In genomic region chr22:29258407-29259252, GRCh38 we compare ENCODE assay signal across 18 cellular contexts. TPM values are rescaled to one million over a fixed set of nuclear protein-coding genes. Genes with fewer than 3 reads are reported as not detected.
DNase-seq lines count a peak whose midpoint lies in the region; ATAC-seq and TF ChIP-seq lines count a peak whose summit lies in the region.
"Had no signal": no experiment of that assay in that cellular context is flagged by ENCODE, and none has a peak within 500 bp of the region (broad histone marks: within the 10 kb centered on the region; RNA-seq: fewer than 3 reads in every experiment).

No MANE protein-coding gene starts in this region.

- H3K4me1 Mint-ChIP-seq in endodermal cell = no peaks in the 10 kb centered on the region
- H3K4me1 Mint-ChIP-seq: CD14-positive monocyte had no signal

- H3K79me2 ChIP-seq in DND-41 (ENCODE audit: insufficient read depth, low read length) (no peaks in the 10 kb centered on the region), osteoblast (ENCODE audit: insufficient read depth, low read length) (no peaks in the 10 kb centered on the region)

- peaks cover 9% of the 10 kb centered on the region; the same call in 1 of the 2 replicates for H3K4me1 ChIP-seq in DND-41 (ENCODE audit: insufficient read depth, low read length)
- H3K4me1 ChIP-seq in HEK293 (ENCODE audit: control insufficient read depth, insufficient read depth, low read length) = no peaks in the 10 kb centered on the region
- peaks cover 4% of the 10 kb centered on the region for H3K4me1 ChIP-seq in endodermal cell (ENCODE audit: control insufficient read depth, insufficient read depth, low read length)
- H3K4me1 ChIP-seq in osteoblast (ENCODE audit: insufficient read depth, low read length) = no peaks in the 10 kb centered on the region

- TF ChIP-seq CTCF in DND-41 (IDR thresholded peaks at IDR 0.05; ENCODE audit: borderline replicate concordance, extremely low read depth, low read length, poor library complexity, severe bottlenecking) (no peak), HEK293 (tag by site-specific recombination; IDR thresholded peaks at IDR 0.05) (no peak), endodermal cell (conservative IDR thresholded peaks at IDR 0.05) (no peak), osteoblast (IDR thresholded peaks at IDR 0.05; ENCODE audit: extremely low read depth, low read depth, low read length) (no peak)

- peaks cover 57% of the 10 kb centered on the region for H3K36me3 ChIP-seq in DND-41 (ENCODE audit: insufficient read depth, low read length)
- peaks cover 12 to 34% of the 10 kb centered on the region in 2 experiments; a peak in 2 of 3 replicates for H3K36me3 ChIP-seq in HEK293 (ENCODE audit: control insufficient read depth in 2 of 2, insufficient read depth in 1 of 2, low read length in 2 of 2)
- H3K36me3 ChIP-seq in endodermal cell (ENCODE audit: control insufficient read depth, insufficient read depth, low read length) = no peaks in the 10 kb centered on the region
- no peaks in the 10 kb centered on the region for H3K36me3 ChIP-seq in osteoblast (ENCODE audit: insufficient read depth, low read length)
- H3K36me3 ChIP-seq: MG63, SJCRH30 had no signal

- H3K4me2 ChIP-seq in DND-41 (ENCODE audit: insufficient read depth, low read length) (no peak overlapping the region), osteoblast (ENCODE audit: insufficient read depth, low read length) (no peak overlapping the region)
- H3K4me2 ChIP-seq: PC-9 had no signal

- H3K27ac Mint-ChIP-seq in endodermal cell = no peak overlapping the region

- H3K27me3 ChIP-seq in DND-41 (ENCODE audit: insufficient read depth, low read length, poor library complexity) (no peaks in the 10 kb centered on the region), endodermal cell (ENCODE audit: control insufficient read depth, insufficient read depth, low read length, poor library complexity, severe bottlenecking) (no peaks in the 10 kb centered on the region), osteoblast (ENCODE audit: insufficient read depth, low read length) (no peaks in the 10 kb centered on the region)
- H3K27me3 ChIP-seq: MG63, SJCRH30 had no signal

- CTCF ChIA-PET in HEK293 (lab: Yijun Ruan, JAX) = no interaction called here

- H3K9me3 ChIP-seq in DND-41 (ENCODE audit: insufficient read depth, low read length, severe bottlenecking) (no peaks in the 10 kb centered on the region), HEK293 (ENCODE audit: control insufficient read depth, insufficient read depth, low read depth, low read length) (no peaks in the 10 kb centered on the region), endodermal cell (ENCODE audit: control insufficient read depth, low read length) (no peaks in the 10 kb centered on the region), osteoblast (ENCODE audit: low read depth, low read length) (no peaks in the 10 kb centered on the region)
- H3K9me3 ChIP-seq: MG63, SJCRH30 had no signal

- no peak overlapping the region for H2AFZ ChIP-seq in DND-41 (ENCODE audit: low read depth, low read length)
- no peak overlapping the region for H2AFZ ChIP-seq in osteoblast (ENCODE audit: low read length)
- H2AFZ ChIP-seq: PC-9 had no signal

- no peaks in the 10 kb centered on the region for H3K27me3 Mint-ChIP-seq in endodermal cell (ENCODE audit: insufficient read depth)

- DNase-seq in DND-41 = no peak
- no peak for DNase-seq in endodermal cell
- DNase-seq in osteoblast (ENCODE audit: insufficient read length, low spot score, missing footprints) = peak; percentile 58
- DNase-seq in left colon = no peak
- DNase-seq in DMS79 (lab: John Stamatoyannopoulos, UW) = no peak
- DNase-seq: AML-193, COR-L47, DMS153, Karpas-422, MG63, NCI-H1092 treated with DMSO at 0.1 percent for 48 hours, NCI-H2081 treated with DMSO at 0.1 percent for 48 hours, NCI-H510A, PC-9, SJCRH30 had no signal

- H3K4me3 ChIP-seq in DND-41 (ENCODE audit: low read depth in 1 of 2, low read length in 2 of 2) (no peak overlapping the region), HEK293 (ENCODE audit: low read depth, low read length) (no peak overlapping the region), endodermal cell (ENCODE audit: low read length) (no peak overlapping the region), osteoblast (ENCODE audit: insufficient read depth, low read length) (no peak overlapping the region)
- H3K4me3 ChIP-seq: MG63, PC-9, SJCRH30 had no signal

- H3K36me3 Mint-ChIP-seq in endodermal cell (ENCODE audit: low read depth) = peaks cover 4% of the 10 kb centered on the region

- no peak overlapping the region for H3K4me3 Mint-ChIP-seq in endodermal cell
- H3K4me3 Mint-ChIP-seq: CD14-positive monocyte had no signal

- POLR2A ChIA-PET in HEK293 (lab: Yijun Ruan, JAX) = interaction anchor here (1.5 kb wide), 1 partner anchor 8 kb away, joined by 4 read pairs; no protein-coding TSS in a partner anchor

- no peaks in the 10 kb centered on the region for H3K9me3 Mint-ChIP-seq in endodermal cell
- H3K9me3 Mint-ChIP-seq: CD14-positive monocyte had no signal

- H4K20me1 ChIP-seq in DND-41 (ENCODE audit: insufficient read depth, low read length) = peaks cover 3% of the 10 kb centered on the region
- peaks cover 4% of the 10 kb centered on the region for H4K20me1 ChIP-seq in osteoblast (ENCODE audit: insufficient read depth, low read length)

- ATAC-seq in DND-41 (ENCODE audit: insufficient read depth, low read depth) (peak; percentile 10; the same call in 1 of the 3 replicates), left colon (no peak), GM19023 (IDR thresholded peaks at IDR 0.05; ENCODE audit: unreplicated experiment) (no peak)

- H3K27ac ChIP-seq in DND-41 (ENCODE audit: low read length) = no peak overlapping the region
- no peak overlapping the region for H3K27ac ChIP-seq in HEK293 (ENCODE audit: extremely low read depth, low read depth, low read length)
- H3K27ac ChIP-seq in endodermal cell (ENCODE audit: low read depth, low read length) = peak overlapping the region; percentile 17
- H3K27ac ChIP-seq in osteoblast (ENCODE audit: low read depth, low read length) = no peak overlapping the region
- H3K27ac ChIP-seq: PC-9, SJCRH30 had no signal

- WGBS in endodermal cell (ENCODE audit: insufficient coverage in 1 of 2, insufficient read length in 1 of 2), 2 experiments = 94 to 95% methylated on average over 7 to 17 of the region's 17 CpGs

- H3K9ac ChIP-seq in DND-41 (ENCODE audit: low read depth, low read length) = no peak overlapping the region
- H3K9ac ChIP-seq in endodermal cell (ENCODE audit: extremely low read depth, low read length, poor library complexity, severe bottlenecking) = no peak overlapping the region

- intact Hi-C loops in left colon (cut with DNase I, micrococcal nuclease) = no loop called here

TF ChIP-seq in HEK293, 187 proteins besides CTCF, POLR2A, EP300 and RAD21:
- TF ChIP-seq ZNF658 (tag by site-specific recombination; IDR thresholded peaks at IDR 0.05) (no peak), ZNF16 (tag by site-specific recombination; IDR thresholded peaks at IDR 0.05; ENCODE audit: low read depth) (no peak), GLIS2 (tag by site-specific recombination; IDR thresholded peaks at IDR 0.05) (peak; percentile 16; the same call in 1 of the 2 replicates), ZBTB21 (tag by site-specific recombination; IDR thresholded peaks at IDR 0.05) (no peak), ZNF610 (tag by site-specific recombination; IDR thresholded peaks at IDR 0.05; ENCODE audit: borderline replicate concordance) (no peak), ZNF555 (tag by site-specific recombination; conservative IDR thresholded peaks at IDR 0.05) (no peak), SP3 (tag by site-specific recombination; IDR thresholded peaks at IDR 0.05) (no peak), ZNF776 (tag by site-specific recombination; IDR thresholded peaks at IDR 0.05; ENCODE audit: borderline replicate concordance) (no peak), KLF9 (tag by site-specific recombination; IDR thresholded peaks at IDR 0.05; ENCODE audit: low read depth) (peak; percentile 70)

RNA-seq across cellular contexts. Expression of gene RHBDD3, which starts 9.2 kb away (rescaled TPM):
- total RNA-seq in endodermal cell (10 to 100 TPM; 65.0 to 75.2 TPM), osteoblast (25.0 and 32.7 TPM in 2 replicates), left colon (10 to 100 TPM; 13.4 to 19.7 TPM)
- polyA plus RNA-seq in endodermal cell (2013, experiment 1 of 2) = 45.2 TPM
- polyA plus RNA-seq in endodermal cell (2013, experiment 2 of 2) = 37.1 TPM

RNA-seq across cellular contexts. Expression of gene EWSR1, which starts 9.4 kb away (rescaled TPM):
- 100 to 1,000 TPM; 295 to 352 TPM for total RNA-seq in endodermal cell
- polyA plus RNA-seq in endodermal cell (2013, experiment 1 of 2) = 394 TPM
- 355 TPM for polyA plus RNA-seq in endodermal cell (2013, experiment 2 of 2)
- total RNA-seq in osteoblast = 139 and 148 TPM in 2 replicates
- 100 to 1,000 TPM; 158 to 192 TPM for total RNA-seq in left colon

RNA-seq across cellular contexts. Expression of gene GAS2L1, which starts 47.8 kb away (rescaled TPM):
- 10 to 100 TPM; 22.2 to 24.9 TPM for total RNA-seq in endodermal cell
- polyA plus RNA-seq in endodermal cell (2013, experiment 1 of 2) = 13.9 TPM
- polyA plus RNA-seq in endodermal cell (2013, experiment 2 of 2) = 14.7 TPM
- total RNA-seq in osteoblast = 11.6 and 13.0 TPM in 2 replicates
- 10 to 100 TPM; 19.7 to 32.3 TPM for total RNA-seq in left colon

RNA-seq across cellular contexts. Expression of gene EMID1, which starts 52.9 kb away (rescaled TPM):
- total RNA-seq in endodermal cell (10 to 100 TPM; 19.8 to 41.8 TPM), osteoblast (under 0.01 and 0.29 TPM in 2 replicates), left colon (1 to 10 TPM; 1.2 to 4.9 TPM)
- polyA plus RNA-seq in endodermal cell (2013, experiment 1 of 2) = 29.6 TPM
- 23.9 TPM for polyA plus RNA-seq in endodermal cell (2013, experiment 2 of 2)
- polyA plus RNA-seq: CD14-positive monocyte had no signal

RNA-seq across cellular contexts. Expression of gene RASL10A, which starts 56.9 kb away (rescaled TPM):
- total RNA-seq in endodermal cell (1 to 10 TPM; 1.3 TPM), osteoblast (not detected in 2 replicates), left colon (1 to 10 TPM; 1.1 to 1.7 TPM)
- 1.0 TPM for polyA plus RNA-seq in endodermal cell (2013, experiment 1 of 2)
- 1.1 TPM for polyA plus RNA-seq in endodermal cell (2013, experiment 2 of 2)
- total RNA-seq: PC-9 had no signal
